11 cellular contexts compared by ENCODE assay signal in the genomic region with DNA sequence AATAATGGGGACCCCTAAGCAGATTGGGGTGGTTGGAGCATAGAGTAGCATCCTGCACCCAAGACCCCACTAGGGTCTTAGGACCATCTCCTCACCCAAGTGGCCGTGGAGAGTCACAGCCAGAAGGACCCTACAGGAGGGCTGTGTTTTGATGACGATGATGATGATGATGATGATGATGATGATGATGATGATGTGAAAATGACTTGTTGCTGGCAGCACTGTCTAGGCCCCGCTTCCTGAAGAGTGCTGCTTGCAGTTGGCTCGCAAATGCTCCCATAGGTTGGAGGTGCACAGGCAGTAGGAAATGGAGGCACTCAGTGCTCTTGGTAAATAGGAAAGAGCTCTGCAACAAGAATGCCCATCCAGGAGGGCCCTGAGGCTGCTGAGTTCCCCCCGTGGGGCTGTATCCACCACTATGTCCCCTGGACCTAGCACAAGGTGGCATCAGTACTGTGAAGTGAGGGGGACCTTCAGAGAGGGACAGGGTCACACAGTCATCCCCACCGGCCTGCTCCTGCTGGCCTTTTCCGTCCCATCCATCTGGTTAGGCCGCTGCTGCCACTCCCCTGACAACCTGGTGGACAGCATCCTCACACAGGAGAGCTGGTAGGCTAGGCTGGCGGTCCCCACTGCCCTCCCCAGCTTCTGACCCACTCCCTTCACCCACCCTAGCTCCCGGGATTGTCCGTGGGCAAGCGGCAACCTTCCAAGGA.
"Had no signal": no experiment of that assay in that cellular context is flagged by ENCODE, and none has a peak within 500 bp of the region (broad histone marks: within the 10 kb centered on the region; RNA-seq: fewer than 3 reads in every experiment).

No MANE protein-coding gene starts in this region.

- H3K27me3 ChIP-seq: body of pancreas had no signal

- H3K9me3 Mint-ChIP-seq: activated CD8-positive, alpha-beta T cell treated with anti-CD3 and anti-CD28 coated beads for 36 hours; activated naive CD8-positive, alpha-beta T cell treated with anti-CD3 and anti-CD28 coated beads for 36 hours; activated T-cell treated with anti-CD3 and anti-CD28 coated beads, Interleukin-2, amount 50 U/mL, for 4 hours; stimulated activated naive CD8-positive, alpha-beta T cell treated with anti-CD3 and anti-CD28 coated beads, Interleukin-15, Interleukin-2, amounts not matched to agents 100 ng/mL and 50 ng/mL, for 24 hours; T-helper 1 cell treated with Interleukin-12 subunit alpha and Interleukin-12 subunit beta and Interleukin-4 antibody, amounts not matched to agents 30 μg/mL and 1 μg/mL, for 36 hours; WTC11 had no signal

- H3K4me1 Mint-ChIP-seq: activated naive CD8-positive, alpha-beta T cell treated with anti-CD3 and anti-CD28 coated beads for 36 hours had no signal

- ATAC-seq: activated CD8-positive, alpha-beta T cell treated with anti-CD3 and anti-CD28 coated beads for 36 hours; activated T-cell treated with anti-CD3 and anti-CD28 coated beads, Interleukin-2, amount 50 U/mL, for 4 hours; body of pancreas had no signal

- H3K4me3 ChIP-seq: body of pancreas had no signal

- DNase-seq: activated CD4-positive, alpha-beta T cell treated with anti-CD3 and anti-CD28 coated beads for 4 hours; activated CD8-positive, alpha-beta T cell treated with anti-CD3 and anti-CD28 coated beads for 36 hours; activated naive CD8-positive, alpha-beta T cell treated with anti-CD3 and anti-CD28 coated beads for 36 hours; activated T-cell treated with anti-CD3 and anti-CD28 coated beads, Interleukin-2, amount 50 U/mL, for 4 hours; effector CD8-positive, alpha-beta T cell; foreskin fibroblast; kidney glomerular epithelial cell had no signal

- H3K9me3 ChIP-seq: body of pancreas had no signal

- H3K36me3 Mint-ChIP-seq: activated naive CD8-positive, alpha-beta T cell treated with anti-CD3 and anti-CD28 coated beads for 36 hours; WTC11 had no signal

- H3K27ac Mint-ChIP-seq: activated CD8-positive, alpha-beta T cell treated with anti-CD3 and anti-CD28 coated beads for 36 hours; activated naive CD8-positive, alpha-beta T cell treated with anti-CD3 and anti-CD28 coated beads for 36 hours; stimulated activated naive CD8-positive, alpha-beta T cell treated with anti-CD3 and anti-CD28 coated beads, Interleukin-15, Interleukin-2, amounts not matched to agents 100 ng/mL and 50 ng/mL, for 24 hours; T-helper 1 cell treated with Interleukin-12 subunit alpha and Interleukin-12 subunit beta and Interleukin-4 antibody, amounts not matched to agents 30 μg/mL and 1 μg/mL, for 36 hours; WTC11 had no signal

- H3K27ac ChIP-seq: body of pancreas had no signal

- H3K4me3 Mint-ChIP-seq: activated CD8-positive, alpha-beta T cell treated with anti-CD3 and anti-CD28 coated beads for 36 hours; activated naive CD8-positive, alpha-beta T cell treated with anti-CD3 and anti-CD28 coated beads for 36 hours; activated T-cell treated with anti-CD3 and anti-CD28 coated beads, Interleukin-2, amount 50 U/mL, for 4 hours; stimulated activated naive CD8-positive, alpha-beta T cell treated with anti-CD3 and anti-CD28 coated beads, Interleukin-15, Interleukin-2, amounts not matched to agents 100 ng/mL and 50 ng/mL, for 24 hours; T-helper 1 cell treated with Interleukin-12 subunit alpha and Interleukin-12 subunit beta and Interleukin-4 antibody, amounts not matched to agents 30 μg/mL and 1 μg/mL, for 36 hours; WTC11 had no signal
